15 cellular contexts compared by ENCODE assay signal in genomic region chr1:6045561-6045960, GRCh38. TPM values are rescaled to one million over a fixed set of nuclear protein-coding genes. Genes with fewer than 3 reads are reported as not detected.
DNase-seq lines count a peak whose midpoint lies in the region; ATAC-seq and FAIRE-seq lines count a peak whose summit lies in the region.
"Had no signal": no experiment of that assay in that cellular context is flagged by ENCODE, and none has a peak within 500 bp of the region (broad histone marks: within the 10 kb centered on the region; RNA-seq: fewer than 3 reads in every experiment).

Gene KCNAB2, plus strand, starts transcription at chr1:6045888. Its CDS starts 5,649 bp downstream, at chr1:6051537.

- no peak within 1 kb of the TSS for H3K4me3 ChIP-seq in small intestine (ENCODE audit: low read depth in 1 of 2, low read length in 2 of 2)
- H3K4me3 ChIP-seq: stomach had no signal

- CTCF ChIA-PET in activated CD4-positive, alpha-beta memory T cell treated with anti-CD3 and anti-CD28 coated beads, Interleukin-2, amount 10 ng/mL, durations not matched to agents 7 days and 5 days (lab: Charles Lee): no interaction called here

- peaks cover 0 to 2% of the 10 kb centered on the region in 2 donors for H3K4me1 ChIP-seq in small intestine (ENCODE audit: control insufficient read depth in 2 of 2, insufficient read depth in 1 of 2, low read depth in 1 of 2, low read length in 1 of 2)
- H3K4me1 ChIP-seq: stomach had no signal

- intact Hi-C loops in T-helper 2 cell treated with Interferon-gamma antibody and Interleukin-4, amounts not matched to agents 100 ng/mL and 5 ng/mL, for 36 hours (cut with micrococcal nuclease): no loop called here
- intact Hi-C loops in left ventricle myocardium superior (cut with micrococcal nuclease): no loop called here

- no peaks in the 10 kb centered on the region for H3K36me3 ChIP-seq in small intestine (ENCODE audit: control insufficient read depth in 2 of 2, insufficient read depth in 2 of 2, low read length in 2 of 2)

- no peak for FAIRE-seq in small intestine (lab: Jason Lieb, UNC)
- FAIRE-seq: A204.1, frontal cortex had no signal

- no peaks in the 10 kb centered on the region for H3K9me3 ChIP-seq in small intestine (ENCODE audit: control insufficient read depth, low read depth)
- H3K9me3 ChIP-seq: stomach had no signal

- POLR2A ChIA-PET in activated CD4-positive, alpha-beta memory T cell treated with anti-CD3 and anti-CD28 coated beads, Interleukin-2, amount 10 ng/mL, durations not matched to agents 7 days and 5 days (lab: Charles Lee): interaction anchor here (0.6 to 0.8 kb wide), 2 partner anchors 10 to 13 kb away, joined by 3 read pairs; no protein-coding TSS in a partner anchor

- no peak within 1 kb of the TSS for H3K27ac Mint-ChIP-seq in activated CD4-positive, alpha-beta memory T cell treated with anti-CD3 and anti-CD28 coated beads, Interleukin-2, amount 10 ng/mL, durations not matched to agents 7 days and 5 days

- no peaks in the 10 kb centered on the region for H3K27me3 ChIP-seq in small intestine (ENCODE audit: control insufficient read depth in 2 of 2, insufficient read depth in 2 of 2, low read length in 2 of 2)

- peaks cover 14% of the 10 kb centered on the region for H3K4me1 Mint-ChIP-seq in activated CD4-positive, alpha-beta memory T cell treated with anti-CD3 and anti-CD28 coated beads, Interleukin-2, amount 10 ng/mL, durations not matched to agents 7 days and 5 days

- WGBS in small intestine, 3 donors: 25 to 60% (median 40%) methylated on average over 15 of the region's 15 CpGs

- H3K27me3 Mint-ChIP-seq in activated CD4-positive, alpha-beta memory T cell treated with anti-CD3 and anti-CD28 coated beads, Interleukin-2, amount 10 ng/mL, durations not matched to agents 7 days and 5 days: no peaks in the 10 kb centered on the region

- no peak within 1 kb of the TSS for H3K27ac ChIP-seq in small intestine (ENCODE audit: low read depth in 1 of 2, low read length in 1 of 2)
- H3K27ac ChIP-seq: stomach had no signal

- no peaks in the 10 kb centered on the region for H3K9me3 Mint-ChIP-seq in activated CD4-positive, alpha-beta memory T cell treated with anti-CD3 and anti-CD28 coated beads, Interleukin-2, amount 10 ng/mL, durations not matched to agents 7 days and 5 days

- peaks cover 58% of the 10 kb centered on the region for H3K36me3 Mint-ChIP-seq in activated CD4-positive, alpha-beta memory T cell treated with anti-CD3 and anti-CD28 coated beads, Interleukin-2, amount 10 ng/mL, durations not matched to agents 7 days and 5 days (ENCODE audit: low read depth)

- H3K4me3 Mint-ChIP-seq in activated CD4-positive, alpha-beta memory T cell treated with anti-CD3 and anti-CD28 coated beads, Interleukin-2, amount 10 ng/mL, durations not matched to agents 7 days and 5 days: no peak within 1 kb of the TSS

- ATAC-seq in left ventricle myocardium superior (no peak), HG02759 (IDR thresholded peaks at IDR 0.05; ENCODE audit: unreplicated experiment) (no peak)
- ATAC-seq: left colon had no signal

- no peak for DNase-seq in T-helper 2 cell
- DNase-seq in activated CD4-positive, alpha-beta memory T cell treated with anti-CD3 and anti-CD28 coated beads, Interleukin-2, amount 10 ng/mL, durations not matched to agents 7 days and 5 days: no peak
- DNase-seq in left ventricle myocardium superior: peak; percentile 17
- peak; percentile 47 for DNase-seq in small intestine
- DNase-seq in RKO (ENCODE audit: low spot score): no peak
- no peak for DNase-seq in stimulated activated CD4-positive, alpha-beta T cell treated with anti-CD3 and anti-CD28 coated beads, Interleukin-4, amount 100 ng/mL, for 24 hours
- DNase-seq: activated naive CD4-positive, alpha-beta T cell treated with anti-CD3 and anti-CD28 coated beads, Interleukin-2, amount 50 U/mL, for 16 hours; Kasumi-1; left colon; stimulated activated CD4-positive, alpha-beta T cell treated with anti-CD3 and anti-CD28 coated beads, Interleukin-2, amount 100 ng/mL, for 48 hours; stomach had no signal

RNA-seq across cellular contexts. Expression of gene KCNAB2, which starts in this region (rescaled TPM):
- 321 and 332 TPM in 2 replicates for total RNA-seq in T-helper 2 cell treated with Interferon-gamma antibody and Interleukin-4, amounts not matched to agents 100 ng/mL and 5 ng/mL, for 36 hours
- total RNA-seq in activated CD4-positive, alpha-beta memory T cell treated with anti-CD3 and anti-CD28 coated beads, Interleukin-2, amount 10 ng/mL, durations not matched to agents 7 days and 5 days: 100 to 1,000 TPM; 284 to 286 TPM
- total RNA-seq in left ventricle myocardium superior: 18.5 TPM
- polyA plus RNA-seq in small intestine: 1 to 10 TPM; 1.1 to 5.8 (median 4.9) TPM

Comparison
In these comparisons a context has a peak if more than half of its experiments do, and no peak if none do; other contexts are left out.
1. RNA of gene KCNAB2 (total RNA-seq): 321 to 332 TPM in T-helper 2 cell treated with Interferon-gamma antibody and Interleukin-4, amounts not matched to agents 100 ng/mL and 5 ng/mL, for 36 hours and 284 to 286 TPM in activated CD4-positive, alpha-beta memory T cell treated with anti-CD3 and anti-CD28 coated beads, Interleukin-2, amount 10 ng/mL, durations not matched to agents 7 days and 5 days; 18.5 TPM in left ventricle myocardium superior (single experiment); every median in the first group is over 10 times any median in the second.
2. DNase-seq: peak in left ventricle myocardium superior (single experiment) and small intestine (single experiment); none in T-helper 2 cell (0 of 5), activated CD4-positive, alpha-beta memory T cell treated with anti-CD3 and anti-CD28 coated beads, Interleukin-2, amount 10 ng/mL, durations not matched to agents 7 days and 5 days (single experiment), RKO (single experiment) and stimulated activated CD4-positive, alpha-beta T cell treated with anti-CD3 and anti-CD28 coated beads, Interleukin-4, amount 100 ng/mL, for 24 hours (single experiment).